In genomic region chr5:122957457-122957856, GRCh38 we compare ENCODE assay signal across 21 cellular contexts.
DNase-seq lines count a peak whose midpoint lies in the region; ATAC-seq, FAIRE-seq and TF ChIP-seq lines count a peak whose summit lies in the region.
"Had no signal": no experiment of that assay in that cellular context is flagged by ENCODE, and none has a peak within 500 bp of the region (broad histone marks: within the 10 kb centered on the region; RNA-seq: fewer than 3 reads in every experiment).

No MANE protein-coding gene starts in this region.

- FAIRE-seq in GM12891 (lab: Jason Lieb, UNC) (no peak), colon (lab: Jason Lieb, UNC) (peak; percentile 47), frontal cortex (lab: Jason Lieb, UNC) (peak; percentile 39)
- FAIRE-seq: D721Med, GM12892, GM19239, H1 had no signal

- no peak for ATAC-seq in HG03159 (IDR thresholded peaks at IDR 0.05; ENCODE audit: unreplicated experiment)

- TF ChIP-seq POLR2A in GM12891 (IDR thresholded peaks at IDR 0.05; ENCODE audit: low read depth, low read length): no peak

- DNase-seq in GM12891 (ENCODE audit: insufficient read length, low spot score): no peak
- DNase-seq in frontal cortex (ENCODE audit: low spot score in 2 of 2): no peak
- DNase-seq in germinal center (ENCODE audit: low spot score): no peak
- no peak for DNase-seq in AG08395 (ENCODE audit: low spot score)
- DNase-seq: AML-193; BE2C; CD4-positive, alpha-beta T cell; CD8-positive, alpha-beta memory T cell; DMS 273 treated with DMSO at 0.1 percent for 48 hours; DMS79; EL; GF-D8; GM23248; H7; HCEC 1CT had no signal

TF ChIP-seq in GM12891, 5 proteins besides CTCF, POLR2A, EP300 and RAD21:
- peak; percentile 10; the same call in 1 of the 2 replicates for TF ChIP-seq SPI1 (IDR thresholded peaks at IDR 0.05; ENCODE audit: low read depth, low read length)
- no peak for TF ChIP-seq TAF1 (IDR thresholded peaks at IDR 0.05; ENCODE audit: low read depth, low read length)
